Comparison of ENCODE assay signal across 1 cellular context in genomic region chr10:35349389-35349915, GRCh38.
TF ChIP-seq lines count a peak whose summit lies in the region.

No MANE protein-coding gene starts in this region.

TF ChIP-seq in HepG2, 621 proteins besides CTCF, POLR2A, EP300 and RAD21 (continued from another document and continues in another):
- TF ChIP-seq PRDM4 (CRISPR knock-in tag; IDR thresholded peaks at IDR 0.05; ENCODE audit: borderline replicate concordance) = no peak
- TF ChIP-seq ZSCAN30 (CRISPR knock-in tag; IDR thresholded peaks at IDR 0.05) = no peak
- TF ChIP-seq ZNF263 (CRISPR knock-in tag; IDR thresholded peaks at IDR 0.05) = no peak
- TF ChIP-seq TOE1 (CRISPR knock-in tag; IDR thresholded peaks at IDR 0.05) = no peak
- no peak for TF ChIP-seq JUNB (CRISPR knock-in tag; IDR thresholded peaks at IDR 0.05; ENCODE audit: borderline replicate concordance)
- TF ChIP-seq ZNF547 (CRISPR knock-in tag; IDR thresholded peaks at IDR 0.05) = peak; percentile 36; the same call in 1 of the 2 replicates
- TF ChIP-seq PAF1 (CRISPR knock-in tag; IDR thresholded peaks at IDR 0.05) = no peak
- TF ChIP-seq ZHX2 (IDR thresholded peaks at IDR 0.05; ENCODE audit: low read depth) = no peak
- no peak for TF ChIP-seq ZHX2 (CRISPR knock-in tag; IDR thresholded peaks at IDR 0.05; ENCODE audit: borderline replicate concordance)
- TF ChIP-seq MXD1 (CRISPR knock-in tag; IDR thresholded peaks at IDR 0.05) = no peak
- no peak for TF ChIP-seq YEATS2 (CRISPR knock-in tag; IDR thresholded peaks at IDR 0.05; ENCODE audit: borderline replicate concordance)
- no peak for TF ChIP-seq DNMT1 (CRISPR knock-in tag; IDR thresholded peaks at IDR 0.05)
- no peak for TF ChIP-seq RBFOX2 (IDR thresholded peaks at IDR 0.05; ENCODE audit: low read depth, low read length)
- TF ChIP-seq ZNF781 (CRISPR knock-in tag; IDR thresholded peaks at IDR 0.05; ENCODE audit: borderline replicate concordance, not compliant biosample characterization) = no peak
- TF ChIP-seq RELA (CRISPR knock-in tag; IDR thresholded peaks at IDR 0.05) = no peak
- no peak for TF ChIP-seq BHLHE40 (IDR thresholded peaks at IDR 0.05; ENCODE audit: low read length)
- TF ChIP-seq NR2F6 (IDR thresholded peaks at IDR 0.05) = no peak
- 0 out of 2 replicates have a peak, but pooled peaks have one; percentile 12 for TF ChIP-seq NR2F6 (CRISPR knock-in tag; IDR thresholded peaks at IDR 0.05)
- no peak for TF ChIP-seq ZNF704 (CRISPR knock-in tag; IDR thresholded peaks at IDR 0.05; ENCODE audit: borderline replicate concordance)
- peak; percentile 98 for TF ChIP-seq PATZ1 (CRISPR knock-in tag; IDR thresholded peaks at IDR 0.05)
- TF ChIP-seq THYN1 (CRISPR knock-in tag; IDR thresholded peaks at IDR 0.05; ENCODE audit: borderline replicate concordance, low read depth) = no peak
- TF ChIP-seq PLSCR1 (CRISPR knock-in tag; IDR thresholded peaks at IDR 0.05; ENCODE audit: borderline replicate concordance) = no peak
- no peak for TF ChIP-seq ZNF441 (CRISPR knock-in tag; IDR thresholded peaks at IDR 0.05; ENCODE audit: borderline replicate concordance)
- no peak for TF ChIP-seq RERE (CRISPR knock-in tag; IDR thresholded peaks at IDR 0.05; ENCODE audit: low read depth)
- peak; percentile 42; the same call in 1 of the 2 replicates for TF ChIP-seq SALL1 (CRISPR knock-in tag; IDR thresholded peaks at IDR 0.05)
- no peak for TF ChIP-seq ZBTB2 (CRISPR knock-in tag; IDR thresholded peaks at IDR 0.05; ENCODE audit: low read depth)
- no peak for TF ChIP-seq ZNF749 (CRISPR knock-in tag; IDR thresholded peaks at IDR 0.05; ENCODE audit: borderline replicate concordance)
- no peak for TF ChIP-seq ZNF614 (CRISPR knock-in tag; IDR thresholded peaks at IDR 0.05; ENCODE audit: borderline replicate concordance)
- TF ChIP-seq BCLAF1 (IDR thresholded peaks at IDR 0.05) = no peak
- no peak for TF ChIP-seq MAF1 (CRISPR knock-in tag; IDR thresholded peaks at IDR 0.05; ENCODE audit: borderline replicate concordance)
- no peak for TF ChIP-seq RCOR2 (CRISPR knock-in tag; IDR thresholded peaks at IDR 0.05)
- TF ChIP-seq TMF1 (CRISPR knock-in tag; IDR thresholded peaks at IDR 0.05; ENCODE audit: low read depth) = no peak
- no peak for TF ChIP-seq U2AF1 (optimal IDR thresholded peaks at IDR 0.05; ENCODE audit: low read depth, low read length)
- TF ChIP-seq TOPORS (CRISPR knock-in tag; IDR thresholded peaks at IDR 0.05) = no peak
- no peak for TF ChIP-seq BATF2 (CRISPR knock-in tag; IDR thresholded peaks at IDR 0.05)
